1 cellular context compared by ENCODE assay signal in genomic region chr17:75764711-75765421, GRCh38.
TF ChIP-seq lines count a peak whose summit lies in the region.

Gene GALK1 (minus strand): TSS chr17:75765192. CDS start chr17:75765136, 56 bp downstream.

TF ChIP-seq in K562, 482 proteins besides CTCF, POLR2A, EP300 and RAD21 (continued from another document and continues in another):
- no peak for TF ChIP-seq PATZ1 (CRISPR knock-in tag; IDR thresholded peaks at IDR 0.05; ENCODE audit: borderline replicate concordance)
- no peak for TF ChIP-seq ZBTB1 (CRISPR knock-in tag; IDR thresholded peaks at IDR 0.05; ENCODE audit: borderline replicate concordance, low read depth)
- TF ChIP-seq SRSF9 (IDR thresholded peaks at IDR 0.05; ENCODE audit: borderline replicate concordance, low read depth, low read length), result no peak
- TF ChIP-seq CREM (IDR thresholded peaks at IDR 0.05; ENCODE audit: low read depth), result peak; percentile 52
- no peak for TF ChIP-seq BMI1 (IDR thresholded peaks at IDR 0.05; ENCODE audit: low read length)
- TF ChIP-seq DMBX1 (CRISPR knock-in tag; IDR thresholded peaks at IDR 0.05; ENCODE audit: borderline replicate concordance), result no peak
- no peak for TF ChIP-seq TCF15 (CRISPR knock-in tag; IDR thresholded peaks at IDR 0.05)
- TF ChIP-seq ZNF316 (IDR thresholded peaks at IDR 0.05), result no peak
- no peak for TF ChIP-seq HDGF (IDR thresholded peaks at IDR 0.05)
- TF ChIP-seq MAFK (IDR thresholded peaks at IDR 0.05; ENCODE audit: low read length), result no peak
- no peak for TF ChIP-seq BRD9 (IDR thresholded peaks at IDR 0.05; ENCODE audit: low read depth, partially characterized antibody)
- TF ChIP-seq CHD7 (IDR thresholded peaks at IDR 0.05; ENCODE audit: low read depth, low read length), result no peak
- TF ChIP-seq GTF2F1 (IDR thresholded peaks at IDR 0.05; ENCODE audit: low read depth, low read length), result no peak
- no peak for TF ChIP-seq POLR2AphosphoS5 (IDR thresholded peaks at IDR 0.05; ENCODE audit: control insufficient read depth, insufficient read depth, low read depth, low read length)
- no peak for TF ChIP-seq ZNF780A (CRISPR knock-in tag; IDR thresholded peaks at IDR 0.05)
- TF ChIP-seq ZNF124 (CRISPR knock-in tag; IDR thresholded peaks at IDR 0.05), result no peak
- no peak for TF ChIP-seq ZNF507 (tag; conservative IDR thresholded peaks at IDR 0.05)
- TF ChIP-seq ZNF512 (tag; IDR thresholded peaks at IDR 0.05), result no peak
- TF ChIP-seq ZNF12 (CRISPR knock-in tag; IDR thresholded peaks at IDR 0.05), result no peak
- TF ChIP-seq SUPT5H (IDR thresholded peaks at IDR 0.05), result peak; percentile 55; the same call in 1 of the 2 replicates
- no peak for TF ChIP-seq KAT2B (IDR thresholded peaks at IDR 0.05; ENCODE audit: low read depth, low read length)
- TF ChIP-seq KDM4B (IDR thresholded peaks at IDR 0.05; ENCODE audit: borderline replicate concordance in 2 of 2, low read depth in 1 of 2), result no peak
- no peak for TF ChIP-seq ZNF449 (CRISPR knock-in tag; IDR thresholded peaks at IDR 0.05)
- no peak for TF ChIP-seq AFF1 (IDR thresholded peaks at IDR 0.05; ENCODE audit: low read depth in 1 of 2, partially characterized antibody in 2 of 2)
- no peak for TF ChIP-seq ZNF133 (CRISPR knock-in tag; IDR thresholded peaks at IDR 0.05)
- TF ChIP-seq KAT7 (CRISPR knock-in tag; IDR thresholded peaks at IDR 0.05; ENCODE audit: borderline replicate concordance), result peak; percentile 92; the same call in 1 of the 2 replicates
- TF ChIP-seq MBD2 (IDR thresholded peaks at IDR 0.05; ENCODE audit: borderline replicate concordance, low read depth), result 0 out of 2 replicates have a peak, but pooled peaks have one; percentile 25
- no peak for TF ChIP-seq RFX5 (IDR thresholded peaks at IDR 0.05; ENCODE audit: low read depth, low read length)
- no peak for TF ChIP-seq ZNF436 (CRISPR knock-in tag; IDR thresholded peaks at IDR 0.05)
- TF ChIP-seq RCOR1 (IDR thresholded peaks at IDR 0.05; ENCODE audit: borderline replicate concordance in 1 of 2, low read depth in 2 of 2, low read length in 2 of 2), result peak in 1 of 2 experiments; percentile 45; a peak in 1 of 4 replicates
- TF ChIP-seq RHOXF2B (CRISPR knock-in tag; conservative IDR thresholded peaks at IDR 0.05), result no peak
- TF ChIP-seq CHAMP1 (IDR thresholded peaks at IDR 0.05), result no peak
- TF ChIP-seq NR3C1 (CRISPR knock-in tag; IDR thresholded peaks at IDR 0.05), result no peak
